ENCODE assay signal across 6 cellular contexts in the genomic region with DNA sequence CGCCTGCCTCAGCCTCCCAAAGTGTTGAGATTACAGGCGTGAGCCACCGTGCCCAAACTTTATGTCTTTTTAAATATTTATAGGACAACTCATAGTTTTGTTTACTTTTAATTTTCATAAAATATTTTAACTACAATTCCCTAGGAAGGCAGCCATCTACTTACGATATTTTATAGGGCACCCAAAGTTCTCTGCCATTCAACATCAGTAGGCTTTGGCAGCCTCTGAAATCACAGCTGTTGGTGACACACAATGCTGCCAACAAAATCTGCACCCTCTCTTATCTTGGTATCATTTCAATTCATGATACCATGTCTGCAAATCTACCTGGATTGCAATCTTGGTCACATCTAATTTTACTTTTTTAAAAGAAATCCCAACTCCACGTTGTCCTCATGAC. TPM values are rescaled to one million over a fixed set of nuclear protein-coding genes. Genes with fewer than 3 reads are reported as not detected.
"Had no signal": no experiment of that assay in that cellular context is flagged by ENCODE, and none has a peak within 500 bp of the region (broad histone marks: within the 10 kb centered on the region; RNA-seq: fewer than 3 reads in every experiment).

No MANE protein-coding gene starts in this region.

- DNase-seq: GM23248, H9, HCEC 1CT, IMR-90, KBM-7 had no signal

- H3K4me3 ChIP-seq: GM23248 had no signal

- H3K27ac ChIP-seq: GM23248 had no signal

RNA-seq across cellular contexts. Expression of a gene that starts 27.1 kb away (rescaled TPM):
- total RNA-seq: HT-29 had no signal
